In the genomic region with DNA sequence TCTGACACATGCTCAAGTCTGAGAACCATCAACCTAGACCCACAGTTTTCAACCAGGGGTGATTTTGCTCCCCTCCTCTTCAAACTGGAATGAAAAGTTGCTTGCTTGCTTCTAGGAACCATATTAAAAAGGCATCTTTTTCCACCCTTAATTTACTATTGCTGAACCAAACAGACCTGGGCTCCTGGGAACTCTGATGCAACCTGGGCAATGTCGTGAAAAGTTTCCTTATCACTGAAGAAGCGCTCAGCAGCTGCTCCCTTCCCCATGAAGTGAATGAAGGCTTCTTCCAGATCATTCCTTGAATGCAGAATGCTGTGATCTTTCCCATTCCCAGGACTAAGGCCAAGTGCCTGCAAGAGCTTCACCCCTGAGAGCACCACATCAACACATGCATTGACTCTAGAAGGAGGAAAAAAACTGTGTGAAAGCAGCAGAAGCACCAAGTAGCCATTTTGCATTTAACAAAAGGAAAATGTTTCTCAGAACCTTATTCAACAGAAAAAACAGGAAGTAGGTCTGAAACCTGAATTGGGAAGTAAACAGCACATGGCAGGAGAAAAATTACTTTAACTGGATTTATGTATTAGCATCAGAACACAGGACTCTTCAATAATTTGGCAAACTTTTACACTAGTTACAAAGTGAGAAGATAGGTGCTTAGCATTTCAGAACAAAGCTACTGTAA, we compare ENCODE assay signal across 12 cellular contexts. TPM values are rescaled to one million over a fixed set of nuclear protein-coding genes. Genes with fewer than 3 reads are reported as not detected.
DNase-seq lines count a peak whose midpoint lies in the region; ATAC-seq, FAIRE-seq and TF ChIP-seq lines count a peak whose summit lies in the region.
"Had no signal": no experiment of that assay in that cellular context is flagged by ENCODE, and none has a peak within 500 bp of the region (broad histone marks: within the 10 kb centered on the region; RNA-seq: fewer than 3 reads in every experiment).

No MANE protein-coding gene starts in this region.

- in situ Hi-C loops in K562 (cut with MboI) = loop anchor here (25.0 kb wide), 1 partner anchor 1312 kb away; the partner anchor contains the start of gene GOLGA6A

- peak; percentile 17 to 29 for DNase-seq in AML-193 (lab: John Stamatoyannopoulos, UW)
- DNase-seq in GM12891 (ENCODE audit: insufficient read length, low spot score) = no peak
- DNase-seq in OCI-LY7 (ENCODE audit: low spot score) = peak; percentile 56
- DNase-seq in K562 (ENCODE audit: extremely low read depth in 1 of 4, low spot score in 3 of 4) = no peak
- no peak for DNase-seq in NCI-H524 (lab: John Stamatoyannopoulos, UW)
- no peak for DNase-seq in GM10248 (ENCODE audit: extremely low spot score)
- no peak for DNase-seq in PC-9
- no peak for DNase-seq in left lobe of liver (ENCODE audit: low spot score)
- DNase-seq: DND-41, NCI-H1092 had no signal

- no peak for TF ChIP-seq EP300 in K562 (IDR thresholded peaks at IDR 0.05; ENCODE audit: low read length)

- no peak for FAIRE-seq in GM12891 (lab: Jason Lieb, UNC)
- FAIRE-seq in K562 (lab: Jason Lieb, UNC) = peak; percentile 26
- FAIRE-seq: TTC549 had no signal

- H3K9me2 ChIP-seq in OCI-LY7 (ENCODE audit: insufficient read depth, low read length) = no peaks in the 10 kb centered on the region
- H3K9me2 ChIP-seq in PC-9 (ENCODE audit: insufficient read depth) = no peaks in the 10 kb centered on the region

- TF ChIP-seq RAD21 in K562 (CRISPR knock-in tag; conservative IDR thresholded peaks at IDR 0.05 in 1 of 2, IDR thresholded peaks at IDR 0.05 in 1 of 2) = no peak

- ATAC-seq in K562 (no peak), left lobe of liver (no peak)
- ATAC-seq: esophagus mucosa had no signal

- POLR2A ChIA-PET in OCI-LY7 (lab: Charles Lee) (interaction anchor here (0.7 to 0.8 kb wide), 2 partner anchors 11 to 87 kb away, joined by 3 read pairs; no protein-coding TSS in a partner anchor), K562 (lab: Yijun Ruan, JAX) (no interaction called here), GM10248 (lab: Yijun Ruan, JAX) (no interaction called here), PC-9 (lab: Charles Lee; ENCODE audit: unreplicated experiment) (no interaction called here)

- TF ChIP-seq CTCF in OCI-LY7 (conservative IDR thresholded peaks at IDR 0.05; ENCODE audit: low read length) = no peak
- no peak for TF ChIP-seq CTCF in K562 (IDR thresholded peaks at IDR 0.05 in 2 of 3, conservative IDR thresholded peaks at IDR 0.05 in 1 of 3; ENCODE audit: insufficient read depth in 2 of 3, low read depth in 1 of 3, low read length in 3 of 3)
- TF ChIP-seq CTCF in GM10248 (IDR thresholded peaks at IDR 0.05; ENCODE audit: control extremely low read depth, extremely low read depth, low read depth, missing control alignments) = no peak
- TF ChIP-seq CTCF in PC-9 (conservative IDR thresholded peaks at IDR 0.05) = no peak

- BruUV-seq in OCI-LY7 (replicated peaks; lab: Mats Ljungman, UMichigan) (no TSS peak), K562 (replicated peaks; lab: Mats Ljungman, UMichigan) (no TSS peak), PC-9 (replicated peaks; lab: Mats Ljungman, UMichigan) (no TSS peak)

- H3K36me3 ChIP-seq in OCI-LY7 (ENCODE audit: insufficient read depth, low read length) (peaks cover 95% of the 10 kb centered on the region), K562 (ENCODE audit: control insufficient read depth, insufficient read depth, low read length) (peaks cover 88% of the 10 kb centered on the region), PC-9 (ENCODE audit: low read depth) (peaks cover 24% of the 10 kb centered on the region)

- 71% methylated on average over 2 of the region's 2 CpGs for WGBS in K562 (ENCODE audit: insufficient coverage, low coverage, missing lambda C conversion rate)

- no peak overlapping the region for H3K9ac ChIP-seq in K562 (ENCODE audit: insufficient read depth in 1 of 2, low read depth in 2 of 2, low read length in 2 of 2)

- H3K27me3 ChIP-seq in K562 (ENCODE audit: control insufficient read depth in 2 of 2, insufficient read depth in 2 of 2, low read length in 2 of 2) (no peaks in the 10 kb centered on the region), PC-9 (ENCODE audit: insufficient read depth, low read depth) (no peaks in the 10 kb centered on the region)

- peaks cover 60% of the 10 kb centered on the region for H3K79me2 ChIP-seq in OCI-LY7 (ENCODE audit: insufficient read depth, low read depth, low read length)
- H3K79me2 ChIP-seq in K562 (ENCODE audit: control insufficient read depth, insufficient read depth, low read length) = peaks cover 32% of the 10 kb centered on the region
- H3K79me2 ChIP-seq in PC-9 (ENCODE audit: low read depth) = peaks cover 16% of the 10 kb centered on the region

- CTCF ChIA-PET in OCI-LY7 (lab: Charles Lee; ENCODE audit: unreplicated experiment) (no interaction called here), K562 (lab: Yijun Ruan, JAX; ENCODE audit: low intra/inter-chr PET ratio) (no interaction called here), GM10248 (lab: Yijun Ruan, JAX) (interaction anchor here (1.0 to 1.7 kb wide), 3 partner anchors 23 to 53 kb away, joined by 4 to 7 read pairs (median 5); no protein-coding TSS in a partner anchor), PC-9 (lab: Charles Lee) (no interaction called here)

- peak overlapping the region; percentile 21 for H3K4me3 ChIP-seq in OCI-LY7 (ENCODE audit: low read depth, low read length, poor library complexity, severe bottlenecking)
- no peak overlapping the region for H3K4me3 ChIP-seq in K562
- H3K4me3 ChIP-seq in PC-9 = no peak overlapping the region

- H2AFZ ChIP-seq in OCI-LY7 (ENCODE audit: low read length) (peak overlapping the region; percentile 25; the same call in 1 of the 2 replicates), K562 (ENCODE audit: low read depth, low read length) (no peak overlapping the region), PC-9 (no peak overlapping the region)

- intact Hi-C loops in OCI-LY7 (cut with micrococcal nuclease; ENCODE audit: unreplicated experiment) = no loop called here
- intact Hi-C loops in K562 (cut with micrococcal nuclease) = no loop called here
- intact Hi-C loops in PC-9 (cut with micrococcal nuclease; ENCODE audit: unreplicated experiment) = no loop called here

- TF ChIP-seq POLR2A in GM12891 (IDR thresholded peaks at IDR 0.05; ENCODE audit: low read depth, low read length) (no peak), K562 (conservative IDR thresholded peaks at IDR 0.05) (no peak)

- H3K4me1 ChIP-seq in OCI-LY7 (ENCODE audit: insufficient read depth, low read length, poor library complexity, severe bottlenecking) (peaks cover 37% of the 10 kb centered on the region), K562 (replicated peaks in 1 of 2; ENCODE audit: control insufficient read depth in 2 of 2, insufficient read depth in 2 of 2, low read length in 2 of 2) (no peaks in the 10 kb centered on the region), PC-9 (replicated peaks; ENCODE audit: insufficient read depth) (no peaks in the 10 kb centered on the region)

- H3F3A ChIP-seq in PC-9 (ENCODE audit: insufficient read depth, low read depth) = no peaks in the 10 kb centered on the region

- peaks cover 15% of the 10 kb centered on the region; the same call in 1 of the 2 replicates for H4K20me1 ChIP-seq in OCI-LY7 (ENCODE audit: insufficient read depth, low read length)
- no peaks in the 10 kb centered on the region for H4K20me1 ChIP-seq in K562 (replicated peaks; ENCODE audit: control insufficient read depth, insufficient read depth, low read length)
- peaks cover 22% of the 10 kb centered on the region for H4K20me1 ChIP-seq in PC-9 (ENCODE audit: insufficient read depth)

- peak overlapping the region; percentile 60 for H3K27ac ChIP-seq in OCI-LY7 (ENCODE audit: low read depth, low read length, poor library complexity, severe bottlenecking)
- H3K27ac ChIP-seq in K562 (ENCODE audit: extremely low read depth, low read depth, low read length) = no peak overlapping the region
- H3K27ac ChIP-seq in PC-9 = no peak overlapping the region

- H3K9me1 ChIP-seq in K562 (ENCODE audit: control insufficient read depth, insufficient read depth, low read length) = no peaks in the 10 kb centered on the region

- H3K4me2 ChIP-seq in OCI-LY7 (ENCODE audit: low read length) (peak overlapping the region; percentile 65), K562 (ENCODE audit: insufficient read depth, low read length) (no peak overlapping the region), PC-9 (no peak overlapping the region)

- H3K9me3 ChIP-seq in OCI-LY7 (ENCODE audit: low read length) (no peaks in the 10 kb centered on the region), K562 (replicated peaks; ENCODE audit: control insufficient read depth, insufficient read depth, low read depth, low read length) (no peaks in the 10 kb centered on the region), PC-9 (ENCODE audit: insufficient read depth, low read depth) (no peaks in the 10 kb centered on the region)

TF ChIP-seq in GM12891, 5 proteins besides CTCF, POLR2A, EP300 and RAD21 (continues in another document):
- no peak for TF ChIP-seq TAF1 (IDR thresholded peaks at IDR 0.05; ENCODE audit: low read depth, low read length)
- peak; percentile 72 for TF ChIP-seq SPI1 (IDR thresholded peaks at IDR 0.05; ENCODE audit: low read depth, low read length)

RNA-seq across cellular contexts. Expression of gene ADPGK, which starts 8.7 kb away (rescaled TPM):
- 29.2 TPM for polyA plus RNA-seq in GM12891 (2012; ENCODE audit: low read depth, missing spikeins)
- total RNA-seq in OCI-LY7 (2014; rRNA removed; shearing (Covaris generic)) = 86.8 and 112 TPM in 2 replicates
- 70.7 and 74.9 TPM in 2 replicates for total RNA-seq in OCI-LY7 (2022)
- total RNA-seq in K562 (2011; cell fraction: chromatin; rRNA removed; ENCODE audit: low replicate concordance) = 139 and 159 TPM in 2 replicates
- total RNA-seq in K562 (2011; cell fraction: nucleolus; rRNA removed) = 115 and 135 TPM in 2 replicates
- total RNA-seq in K562 (2011; cell fraction: nucleoplasm; rRNA removed) = 131 and 142 TPM in 2 replicates
- 43.1 and 50.7 TPM in 2 replicates for total RNA-seq in K562 (2014; rRNA removed)
- 48.5 and 50.4 TPM in 2 replicates for total RNA-seq in K562 (2014; rRNA removed; fragmentation: Illumina TruSeq; extraction: Trizol)
- total RNA-seq in K562 (2015; rRNA removed; fragmentation: Illumina TruSeq; extraction: Trizol) = 58.3 and 59.7 TPM in 2 replicates
- total RNA-seq in K562 (2021) = 40.3 and 45.3 TPM in 2 replicates
- 89.7 and 97.4 TPM in 2 replicates for polyA plus RNA-seq in K562 (2011; rRNA removed)
- polyA plus RNA-seq in K562 (2011; cell fraction: cytosol; rRNA removed) = 56.3 and 64.5 TPM in 2 replicates
- 79.3 and 86.1 TPM in 2 replicates for polyA plus RNA-seq in K562 (2011; cell fraction: nucleus; rRNA removed)
- polyA plus RNA-seq in K562 (2012) = 29.5 and 33.0 TPM in 2 replicates
- 47.4 and 59.0 TPM in 2 replicates for polyA plus RNA-seq in K562 (2014; fragmentation: Illumina TruSeq; extraction: Trizol)
- polyA plus RNA-seq in K562 (2014; fragmentation: Nextera tagmentation; extraction: Ambion mirVana) = 10 to 100 TPM; 13.4 to 16.0 TPM
- polyA plus RNA-seq in K562 (2014; rRNA removed) = 55.7 and 67.1 TPM in 2 replicates
- polyA minus RNA-seq in K562 (2011; rRNA and poly(A)+ RNA removed) = 60.4 and 68.2 TPM in 2 replicates
- 28.1 and 29.3 TPM in 2 replicates for polyA minus RNA-seq in K562 (2011; cell fraction: cytosol; rRNA and poly(A)+ RNA removed)
- 49.1 and 67.0 TPM in 2 replicates for polyA minus RNA-seq in K562 (2011; cell fraction: nucleus; rRNA and poly(A)+ RNA removed)
- 40.3 and 48.6 TPM in 2 replicates for total RNA-seq in PC-9 (2021)
- total RNA-seq in left lobe of liver = 17.8 TPM

Comparison
In these comparisons a context has a peak if more than half of its experiments do, and no peak if none do; other contexts are left out.
1. DNase-seq: peak in AML-193 (2 of 2) and OCI-LY7 (single experiment); none in GM12891 (single experiment), K562 (0 of 4), NCI-H524 (0 of 2), GM10248 (single experiment), PC-9 (0 of 2) and left lobe of liver (single experiment).